Comparison of ENCODE assay signal across 2 cellular contexts in genomic region chr7:94026619-94027018, GRCh38. TPM values are rescaled to one million over a fixed set of nuclear protein-coding genes. Genes with fewer than 3 reads are reported as not detected.
A peak's percentile ranks its signal among the peaks of the same experiment; 100 is the strongest.
DNase-seq lines count a peak whose midpoint lies in the region; ATAC-seq, FAIRE-seq and TF ChIP-seq lines count a peak whose summit lies in the region.
"Not testable (repeated sequence)": the region's sequence is repeated elsewhere in the genome, so short reads cannot be mapped to it uniquely, and the experiment has no call there.

No MANE protein-coding gene starts in this region.

- in situ Hi-C loops in K562 (cut with MboI) = not testable (repeated sequence)

- not testable (repeated sequence) for H3K4me3 ChIP-seq in HEK293 (ENCODE audit: low read depth, low read length); K562

- H3K27ac ChIP-seq in HEK293 (ENCODE audit: extremely low read depth, low read depth, low read length); K562 (ENCODE audit: extremely low read depth, low read depth, low read length): not testable (repeated sequence)

- H3K27me3 ChIP-seq in K562 (ENCODE audit: control insufficient read depth in 2 of 2, insufficient read depth in 2 of 2, low read length in 2 of 2) = not testable (repeated sequence)

- not testable (repeated sequence) for H3K4me1 ChIP-seq in HEK293 (ENCODE audit: control insufficient read depth, insufficient read depth, low read length); K562 (replicated peaks in 1 of 2; ENCODE audit: control insufficient read depth in 2 of 2, insufficient read depth in 2 of 2, low read length in 2 of 2)

- not testable (repeated sequence) for FAIRE-seq in K562 (lab: Jason Lieb, UNC)

- WGBS in K562 (ENCODE audit: insufficient coverage, low coverage, missing lambda C conversion rate) = 0% methylated on average over 2 of the region's 2 CpGs

- not testable (repeated sequence) for H3K36me3 ChIP-seq in HEK293 (ENCODE audit: control insufficient read depth in 2 of 2, insufficient read depth in 1 of 2, low read length in 2 of 2); K562 (ENCODE audit: control insufficient read depth, insufficient read depth, low read length)

- not testable (repeated sequence) for TF ChIP-seq CTCF in HEK293 (tag by site-specific recombination; IDR thresholded peaks at IDR 0.05); K562 (IDR thresholded peaks at IDR 0.05 in 2 of 3, conservative IDR thresholded peaks at IDR 0.05 in 1 of 3; ENCODE audit: insufficient read depth in 2 of 3, low read depth in 1 of 3, low read length in 3 of 3)

- BruUV-seq in K562 (replicated peaks; lab: Mats Ljungman, UMichigan) = not testable (repeated sequence)

- not testable (repeated sequence) for TF ChIP-seq POLR2A in K562 (conservative IDR thresholded peaks at IDR 0.05)

- intact Hi-C loops in K562 (cut with micrococcal nuclease) = not testable (repeated sequence)

- not testable (repeated sequence) for H4K20me1 ChIP-seq in K562 (replicated peaks; ENCODE audit: control insufficient read depth, insufficient read depth, low read length)

- H3K4me2 ChIP-seq in K562 (ENCODE audit: insufficient read depth, low read length) = not testable (repeated sequence)

- H3K9me3 ChIP-seq in HEK293 (ENCODE audit: control insufficient read depth, insufficient read depth, low read depth, low read length); K562 (replicated peaks; ENCODE audit: control insufficient read depth, insufficient read depth, low read depth, low read length): not testable (repeated sequence)

- H3K9ac ChIP-seq in K562 (ENCODE audit: insufficient read depth in 1 of 2, low read depth in 2 of 2, low read length in 2 of 2) = not testable (repeated sequence)

- H3K79me2 ChIP-seq in K562 (ENCODE audit: control insufficient read depth, insufficient read depth, low read length) = not testable (repeated sequence)

- POLR2A ChIA-PET in HEK293 (lab: Yijun Ruan, JAX); K562 (lab: Yijun Ruan, JAX): not testable (repeated sequence)

- not testable (repeated sequence) for DNase-seq in K562 (ENCODE audit: extremely low read depth in 1 of 4, low spot score in 3 of 4)

- TF ChIP-seq RAD21 in K562 (CRISPR knock-in tag; conservative IDR thresholded peaks at IDR 0.05 in 1 of 2, IDR thresholded peaks at IDR 0.05 in 1 of 2) = not testable (repeated sequence)

- TF ChIP-seq EP300 in K562 (IDR thresholded peaks at IDR 0.05; ENCODE audit: low read length) = not testable (repeated sequence)

- not testable (repeated sequence) for H3K9me1 ChIP-seq in K562 (ENCODE audit: control insufficient read depth, insufficient read depth, low read length)

- ATAC-seq in K562 = not testable (repeated sequence)

- H2AFZ ChIP-seq in K562 (ENCODE audit: low read depth, low read length) = not testable (repeated sequence)

- CTCF ChIA-PET in HEK293 (lab: Yijun Ruan, JAX); K562 (lab: Yijun Ruan, JAX; ENCODE audit: low intra/inter-chr PET ratio): not testable (repeated sequence)

TF ChIP-seq in HEK293, 187 proteins besides CTCF, POLR2A, EP300 and RAD21:
- TF ChIP-seq ZNF146 (tag by site-specific recombination; IDR thresholded peaks at IDR 0.05) = peak; percentile 94

TF ChIP-seq in K562, 482 proteins besides CTCF, POLR2A, EP300 and RAD21:
- peak; percentile 43 for TF ChIP-seq ZNF146 (CRISPR knock-in tag; IDR thresholded peaks at IDR 0.05; ENCODE audit: unreplicated experiment)

RNA-seq across cellular contexts. Expression of gene BET1, which starts 22.5 kb away (rescaled TPM):
- 9.4 and 19.3 TPM in 2 replicates for total RNA-seq in K562 (2011; cell fraction: chromatin; rRNA removed; ENCODE audit: low replicate concordance)
- total RNA-seq in K562 (2011; cell fraction: nucleolus; rRNA removed) = 6.7 and 6.8 TPM in 2 replicates
- total RNA-seq in K562 (2011; cell fraction: nucleoplasm; rRNA removed) = 15.0 and 28.5 TPM in 2 replicates
- 15.8 and 25.3 TPM in 2 replicates for total RNA-seq in K562 (2014; rRNA removed)
- total RNA-seq in K562 (2014; rRNA removed; fragmentation: Illumina TruSeq; extraction: Trizol) = 36.5 and 40.5 TPM in 2 replicates
- 27.3 and 29.8 TPM in 2 replicates for total RNA-seq in K562 (2015; rRNA removed; fragmentation: Illumina TruSeq; extraction: Trizol)
- 30.6 and 31.6 TPM in 2 replicates for total RNA-seq in K562 (2021)
- 48.1 and 64.6 TPM in 2 replicates for polyA plus RNA-seq in K562 (2011; rRNA removed)
- polyA plus RNA-seq in K562 (2011; cell fraction: cytosol; rRNA removed) = 11.8 and 28.3 TPM in 2 replicates
- polyA plus RNA-seq in K562 (2011; cell fraction: nucleus; rRNA removed) = 16.9 and 23.9 TPM in 2 replicates
- polyA plus RNA-seq in K562 (2012) = 27.6 and 42.4 TPM in 2 replicates
- polyA plus RNA-seq in K562 (2014; fragmentation: Illumina TruSeq; extraction: Trizol) = 38.2 and 45.6 TPM in 2 replicates
- 100 to 1,000 TPM; 171 to 190 TPM for polyA plus RNA-seq in K562 (2014; fragmentation: Nextera tagmentation; extraction: Ambion mirVana)
- polyA plus RNA-seq in K562 (2014; rRNA removed) = 37.8 and 38.5 TPM in 2 replicates
- 14.0 and 17.3 TPM in 2 replicates for polyA minus RNA-seq in K562 (2011; rRNA and poly(A)+ RNA removed)
- polyA minus RNA-seq in K562 (2011; cell fraction: cytosol; rRNA and poly(A)+ RNA removed) = 7.0 and 9.6 TPM in 2 replicates
- polyA minus RNA-seq in K562 (2011; cell fraction: nucleus; rRNA and poly(A)+ RNA removed) = 11.2 and 22.5 TPM in 2 replicates
